Comparison of ENCODE assay signal across 33 cellular contexts in the genomic region with DNA sequence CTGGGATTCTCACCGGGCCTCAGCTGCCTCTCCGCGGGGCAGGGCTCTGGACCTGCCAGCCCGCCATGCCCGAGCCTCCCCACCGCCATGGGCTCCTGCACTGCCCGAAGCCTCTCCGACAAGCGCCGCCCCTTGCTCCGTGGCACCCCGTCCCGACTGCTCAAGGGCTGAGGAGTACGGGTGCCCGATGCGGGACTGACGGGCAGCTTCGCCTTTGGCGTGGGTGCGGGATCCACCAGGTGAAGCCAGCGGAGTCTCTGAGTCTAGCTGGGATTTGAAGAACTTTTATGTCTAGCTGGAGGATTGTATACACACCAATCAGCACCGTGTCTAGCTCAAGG.
"Had no signal": no experiment of that assay in that cellular context is flagged by ENCODE, and none has a peak within 500 bp of the region (broad histone marks: within the 10 kb centered on the region; RNA-seq: fewer than 3 reads in every experiment).

No MANE protein-coding gene starts in this region.

- H3K27ac ChIP-seq: adrenal gland, body of pancreas, brain microvascular endothelial cell, breast epithelium, VCaP had no signal

- H3K4me1 ChIP-seq: breast epithelium had no signal

- H3K4me3 ChIP-seq: adrenal gland, body of pancreas, breast epithelium had no signal

- H3K27me3 ChIP-seq: adrenal gland, body of pancreas, brain microvascular endothelial cell, breast epithelium had no signal

- H3K4me3 Mint-ChIP-seq: activated B cell treated with CpG ODN at 0.5 μM for 24 hours; activated CD4-positive, alpha-beta memory T cell treated with anti-CD3 and anti-CD28 coated beads for 36 hours; activated CD4-positive, alpha-beta T cell treated with anti-CD3 and anti-CD28 coated beads, Interleukin-2, amount 10 ng/mL, durations not matched to agents 24 days and 14 days; activated CD8-positive, alpha-beta T cell treated with anti-CD3 and anti-CD28 coated beads for 36 hours; activated naive CD4-positive, alpha-beta T cell treated with anti-CD3 and anti-CD28 coated beads for 36 hours; activated naive CD8-positive, alpha-beta T cell treated with anti-CD3 and anti-CD28 coated beads for 36 hours; activated T-cell treated with anti-CD3 and anti-CD28 coated beads, Interleukin-2, amount 50 U/mL, for 4 hours; activated T-cell treated with anti-CD3 and anti-CD28 coated beads, Interleukin-2, amount 50 U/mL, for 72 hours; activated T-helper 1 cell treated with anti-CD3 and anti-CD28 coated beads, Interleukin-12 subunit alpha, Interleukin-12 subunit beta, Interleukin-2, Interleukin-4 antibody, amounts not matched to agents 30 ng/mL and 10 ng/mL and 1 ng/mL, durations not matched to agents 14 hours and 24 hours and 36 hours; T-cell; T-helper 17 cell had no signal

- H3K27me3 Mint-ChIP-seq: activated B cell treated with CpG ODN at 0.5 μM for 24 hours; activated CD4-positive, alpha-beta memory T cell treated with anti-CD3 and anti-CD28 coated beads for 36 hours; activated CD4-positive, alpha-beta T cell treated with anti-CD3 and anti-CD28 coated beads, Interleukin-2, amount 10 ng/mL, durations not matched to agents 24 days and 14 days; activated CD8-positive, alpha-beta T cell treated with anti-CD3 and anti-CD28 coated beads for 36 hours; activated naive CD8-positive, alpha-beta T cell treated with anti-CD3 and anti-CD28 coated beads for 36 hours; activated T-helper 17 cell treated with anti-CD3 and anti-CD28 coated beads, Interleukin-2, amount 50 U/mL, for 72 hours; T-cell; T-helper 17 cell had no signal

- DNase-seq: activated B cell treated with CpG ODN at 0.5 μM for 24 hours; activated CD4-positive, alpha-beta memory T cell treated with anti-CD3 and anti-CD28 coated beads for 36 hours; activated CD4-positive, alpha-beta T cell treated with anti-CD3 and anti-CD28 coated beads for 4 hours; activated CD4-positive, alpha-beta T cell treated with anti-CD3 and anti-CD28 coated beads, Interleukin-2, amount 10 ng/mL, durations not matched to agents 24 days and 14 days; activated CD4-positive, alpha-beta T cell treated with anti-CD3 and anti-CD28 coated beads, Interleukin-2, amount 50 U/mL, for 1 hour; activated CD4-positive, alpha-beta T cell treated with anti-CD3 and anti-CD28 coated beads, Interleukin-2, amount 50 U/mL, for 4 hours; activated CD4-positive, CD25-positive, alpha-beta regulatory T cell treated with anti-CD3 and anti-CD28 coated beads, Interleukin-2, amount 50 U/mL, for 72 hours; activated CD8-positive, alpha-beta memory T cell treated with anti-CD3 and anti-CD28 coated beads, Interleukin-2, amount 50 U/mL, for 4 hours; activated CD8-positive, alpha-beta T cell treated with anti-CD3 and anti-CD28 coated beads for 36 hours; activated effector memory CD4-positive, alpha-beta T cell treated with anti-CD3 and anti-CD28 coated beads, Interleukin-2, amount 50 U/mL, for 16 hours; activated gamma-delta T cell treated with Interleukin-2 at 50 U/mL for 16 hours; activated naive CD4-positive, alpha-beta T cell; activated naive CD4-positive, alpha-beta T cell treated with anti-CD3 and anti-CD28 coated beads for 36 hours; activated naive CD4-positive, alpha-beta T cell treated with anti-CD3 and anti-CD28 coated beads, Interleukin-2, amount 50 U/mL, for 16 hours; activated naive CD8-positive, alpha-beta T cell treated with anti-CD3 and anti-CD28 coated beads for 36 hours; activated T-cell treated with anti-CD3 and anti-CD28 coated beads for 4 hours; activated T-cell treated with anti-CD3 and anti-CD28 coated beads, Interleukin-2, amount 50 U/mL, for 1 hour; activated T-cell treated with anti-CD3 and anti-CD28 coated beads, Interleukin-2, amount 50 U/mL, for 4 hours; activated T-cell treated with anti-CD3 and anti-CD28 coated beads, Interleukin-2, amount 50 U/mL, for 72 hours; adrenal gland; amniotic stem cell; aorta; body of pancreas; brain microvascular endothelial cell; central memory CD4-positive, alpha-beta T cell; T-cell; T-helper 17 cell; T1000 had no signal

- H3K36me3 ChIP-seq: adrenal gland, brain microvascular endothelial cell, breast epithelium had no signal

- H3K9me3 ChIP-seq: adrenal gland, body of pancreas, breast epithelium had no signal

- H3K27ac Mint-ChIP-seq: activated B cell treated with CpG ODN at 0.5 μM for 24 hours; activated CD4-positive, alpha-beta memory T cell treated with anti-CD3 and anti-CD28 coated beads for 36 hours; activated CD4-positive, alpha-beta T cell treated with anti-CD3 and anti-CD28 coated beads, Interleukin-2, amount 10 ng/mL, durations not matched to agents 24 days and 14 days; activated CD8-positive, alpha-beta T cell treated with anti-CD3 and anti-CD28 coated beads for 36 hours; activated naive CD4-positive, alpha-beta T cell treated with anti-CD3 and anti-CD28 coated beads for 36 hours; activated naive CD4-positive, alpha-beta T cell treated with anti-CD3 and anti-CD28 coated beads, Interleukin-2, amount 50 U/mL, for 72 hours; activated naive CD8-positive, alpha-beta T cell treated with anti-CD3 and anti-CD28 coated beads for 36 hours; activated T-cell treated with anti-CD3 and anti-CD28 coated beads, Interleukin-2, amount 50 U/mL, for 72 hours; activated T-helper 17 cell treated with anti-CD3 and anti-CD28 coated beads, Interleukin-2, amount 50 U/mL, for 72 hours; T-cell had no signal

- H3K36me3 Mint-ChIP-seq: activated CD4-positive, alpha-beta memory T cell treated with anti-CD3 and anti-CD28 coated beads for 36 hours; T-cell had no signal
